ENCODE assay signal across 14 cellular contexts in genomic region chr11:34299962-34300350, GRCh38.
"Had no signal": no experiment of that assay in that cellular context is flagged by ENCODE, and none has a peak within 500 bp of the region (broad histone marks: within the 10 kb centered on the region; RNA-seq: fewer than 3 reads in every experiment).

No MANE protein-coding gene starts in this region.

- H3K27ac Mint-ChIP-seq: activated CD4-positive, alpha-beta T cell treated with anti-CD3 and anti-CD28 coated beads for 36 hours; activated naive CD8-positive, alpha-beta T cell had no signal

- H3K36me3 Mint-ChIP-seq: activated naive CD8-positive, alpha-beta T cell had no signal

- H3K9me3 Mint-ChIP-seq: neural crest cell; stimulated activated naive B cell treated with anti-CD40 and anti-IgM and Interleukin-4, amounts not matched to agents 10 μg/mL and 1 μg/mL and 100 μg/mL, for 72 hours had no signal

- H3K4me1 Mint-ChIP-seq: activated CD4-positive, alpha-beta T cell treated with anti-CD3 and anti-CD28 coated beads for 36 hours had no signal

- H3K27me3 Mint-ChIP-seq: activated CD4-positive, alpha-beta T cell treated with anti-CD3 and anti-CD28 coated beads for 36 hours; activated naive CD8-positive, alpha-beta T cell; stimulated activated naive B cell treated with anti-CD40 and anti-IgM and Interleukin-4, amounts not matched to agents 10 μg/mL and 1 μg/mL and 100 μg/mL, for 72 hours had no signal

- DNase-seq: activated CD4-positive, alpha-beta T cell treated with anti-CD3 and anti-CD28 coated beads for 36 hours; activated CD4-positive, alpha-beta T cell treated with anti-CD3 and anti-CD28 coated beads, Interleukin-2, amount 50 U/mL, for 48 hours; amniotic stem cell; body of pancreas; central memory CD4-positive, alpha-beta T cell; dorsolateral prefrontal cortex; foreskin melanocyte; hypothalamus; left lung; pancreas; stimulated activated naive B cell treated with anti-CD40 and anti-IgM and Interleukin-4, amounts not matched to agents 10 μg/mL and 1 μg/mL and 100 μg/mL, for 72 hours; tibial artery had no signal

- H3K4me3 Mint-ChIP-seq: activated CD4-positive, alpha-beta T cell treated with anti-CD3 and anti-CD28 coated beads for 36 hours; activated naive CD8-positive, alpha-beta T cell; neural crest cell had no signal

- ATAC-seq: activated CD4-positive, alpha-beta T cell treated with anti-CD3 and anti-CD28 coated beads for 36 hours; body of pancreas; left lung; pancreas had no signal
